Comparison of ENCODE assay signal across 8 cellular contexts in the genomic region with DNA sequence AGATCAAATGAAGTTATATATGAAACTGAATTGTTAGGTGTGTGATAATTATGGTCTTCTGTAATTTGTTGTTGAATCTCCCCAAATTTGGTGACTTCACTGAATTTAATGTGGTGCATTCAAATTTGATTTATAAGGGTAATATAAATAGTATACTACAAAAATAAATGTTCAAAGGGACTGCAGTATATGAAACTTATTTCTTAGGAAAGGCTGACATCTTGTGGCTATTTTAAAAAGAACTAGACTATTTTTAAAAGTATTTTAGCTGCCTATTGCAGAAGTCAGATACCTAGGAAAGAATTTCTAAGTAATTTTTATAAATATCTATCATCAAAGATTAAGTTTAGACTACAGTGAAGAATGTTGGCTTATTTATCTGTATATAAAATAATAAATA. TPM values are rescaled to one million over a fixed set of nuclear protein-coding genes. Genes with fewer than 3 reads are reported as not detected.
DNase-seq lines count a peak whose midpoint lies in the region; ATAC-seq and TF ChIP-seq lines count a peak whose summit lies in the region.

No MANE protein-coding gene starts in this region.

- H3K9me3 ChIP-seq in left ventricle myocardium inferior (replicated peaks) (no peaks in the 10 kb centered on the region), psoas muscle (no peaks in the 10 kb centered on the region)

- TF ChIP-seq CTCF in left ventricle myocardium inferior (IDR thresholded peaks at IDR 0.05; ENCODE audit: borderline replicate concordance): peak; percentile 51
- peak; percentile 55 for TF ChIP-seq CTCF in endothelial cell (IDR thresholded peaks at IDR 0.05; ENCODE audit: unreplicated experiment)
- peak; percentile 63 for TF ChIP-seq CTCF in psoas muscle (IDR thresholded peaks at IDR 0.05)

- H3K27me3 ChIP-seq in left ventricle myocardium inferior (ENCODE audit: low read depth) (no peaks in the 10 kb centered on the region), psoas muscle (ENCODE audit: insufficient read depth in 3 of 3, low read length in 2 of 3) (no peaks in the 10 kb centered on the region)

- H3K27ac ChIP-seq in left ventricle myocardium inferior (replicated peaks): no peak overlapping the region
- no peak overlapping the region for H3K27ac ChIP-seq in psoas muscle

- intact Hi-C loops in left ventricle myocardium inferior (cut with micrococcal nuclease) (loop anchor here (10.0 kb wide), 1 partner anchor 255 kb away; no protein-coding TSS in a partner anchor), Right ventricle myocardium superior (cut with DNase I) (loop anchor here (5.0 kb wide), 1 partner anchor 252 kb away; no protein-coding TSS in a partner anchor), psoas muscle (cut with DNase I) (loop anchor here (2.0 to 10.0 kb wide), 4 partner anchors 252 to 655 kb away; no protein-coding TSS in a partner anchor)

- no peak overlapping the region for H3K4me3 Mint-ChIP-seq in endothelial cell (ENCODE audit: unreplicated experiment)

- no peak overlapping the region for H3K4me3 ChIP-seq in left ventricle myocardium inferior
- no peak overlapping the region for H3K4me3 ChIP-seq in psoas muscle

- H3K4me1 ChIP-seq in left ventricle myocardium inferior: no peaks in the 10 kb centered on the region
- H3K4me1 ChIP-seq in psoas muscle: no peaks in the 10 kb centered on the region

- peaks cover 4% of the 10 kb centered on the region for H3K36me3 Mint-ChIP-seq in endothelial cell (ENCODE audit: low read depth, unreplicated experiment)

- no peaks in the 10 kb centered on the region for H3K36me3 ChIP-seq in left ventricle myocardium inferior
- no peaks in the 10 kb centered on the region for H3K36me3 ChIP-seq in psoas muscle (ENCODE audit: insufficient read depth in 1 of 2, low read depth in 1 of 2)

- no peak overlapping the region for H3K27ac Mint-ChIP-seq in endothelial cell (ENCODE audit: unreplicated experiment)

- H3K27me3 Mint-ChIP-seq in endothelial cell (ENCODE audit: unreplicated experiment): no peaks in the 10 kb centered on the region

- ATAC-seq in Right ventricle myocardium superior (ENCODE audit: poor library complexity): no peak
- ATAC-seq in psoas muscle: peak in 3 of 4 donors; percentile 42 to 72 (median 59)
- ATAC-seq in HG02970 (IDR thresholded peaks at IDR 0.05; ENCODE audit: low FRiP score, unreplicated experiment): no peak
- ATAC-seq in GM21390 (IDR thresholded peaks at IDR 0.05; ENCODE audit: unreplicated experiment): no peak

- no peaks in the 10 kb centered on the region for H3K9me3 Mint-ChIP-seq in endothelial cell (ENCODE audit: unreplicated experiment)

- no peaks in the 10 kb centered on the region for H3K4me1 Mint-ChIP-seq in endothelial cell (ENCODE audit: unreplicated experiment)

- no peak for DNase-seq in left ventricle myocardium inferior
- DNase-seq in Right ventricle myocardium superior: no peak
- peak; percentile 6 for DNase-seq in NCI-H146 treated with DMSO at 0.1 percent for 48 hours (lab: John Stamatoyannopoulos, UW; ENCODE audit: unreplicated experiment)
- DNase-seq in endothelial cell (ENCODE audit: low spot score): no peak
- DNase-seq in psoas muscle: no peak
- no peak for DNase-seq in stimulated activated CD4-positive, alpha-beta T cell treated with anti-CD3 and anti-CD28 coated beads, Interleukin-15, amount 100 ng/mL, for 24 hours

RNA-seq across cellular contexts. Expression of a gene that starts 36.6 kb away (rescaled TPM):
- total RNA-seq in left ventricle myocardium inferior: 2.9 TPM
- total RNA-seq in Right ventricle myocardium superior: 0.38 TPM
- 32.5 TPM for total RNA-seq in endothelial cell (ENCODE audit: unreplicated experiment)
- total RNA-seq in psoas muscle: 1 to 10 TPM; 2.2 to 7.1 (median 4.5) TPM
- 1 to 10 TPM in 2 of 3 donors, under 1 TPM in 1; 0.01 to 1.4 (median 1.1) TPM for polyA plus RNA-seq in psoas muscle

Comparison
In these comparisons a context has a peak if more than half of its experiments do, and no peak if none do; other contexts are left out.
1. ATAC-seq: peak in psoas muscle (3 of 4); none in Right ventricle myocardium superior (single experiment), HG02970 (single experiment) and GM21390 (single experiment).
2. Peak in every context shown above with its lines, with median percentiles within 50 percentile points of each other: CTCF ChIP-seq.